Comparison of ENCODE assay signal across 11 cellular contexts in the genomic region with DNA sequence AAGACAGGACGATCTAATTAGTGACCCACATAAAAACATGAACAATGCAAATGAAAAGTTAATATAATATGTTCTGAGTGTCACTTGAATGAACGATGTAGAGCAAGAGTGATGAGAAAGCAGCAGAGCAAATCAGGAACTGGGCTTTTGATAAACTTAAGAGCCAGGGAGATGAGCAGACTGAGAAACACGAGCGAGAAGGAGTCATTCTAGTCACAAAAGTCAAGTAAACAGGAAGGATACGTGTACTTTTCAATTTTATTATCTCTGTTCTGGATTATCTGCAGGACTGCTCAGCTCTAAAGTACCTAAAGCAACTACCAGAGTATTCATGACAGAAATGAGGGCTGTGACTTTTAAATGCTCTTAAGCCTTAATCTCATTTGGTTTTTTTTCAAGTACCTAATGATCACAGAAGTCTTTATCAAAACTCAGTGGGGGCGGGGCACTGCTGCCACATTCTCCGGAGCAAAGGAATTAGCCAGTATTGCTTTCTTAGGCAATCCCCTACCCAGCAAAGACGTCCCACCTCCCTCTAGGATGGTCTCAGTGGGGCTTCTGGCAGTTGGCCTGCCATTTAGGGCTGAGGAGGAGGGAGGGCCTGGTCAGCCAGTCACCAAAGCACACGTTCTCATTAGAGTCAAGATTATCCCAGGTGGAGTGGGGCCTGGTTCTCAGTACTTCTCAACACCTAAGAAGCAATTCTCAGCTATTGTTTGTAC. TPM values are rescaled to one million over a fixed set of nuclear protein-coding genes. Genes with fewer than 3 reads are reported as not detected.
A peak's percentile ranks its signal among the peaks of the same experiment; 100 is the strongest.
DNase-seq lines count a peak whose midpoint lies in the region; ATAC-seq, FAIRE-seq and TF ChIP-seq lines count a peak whose summit lies in the region.
"Had no signal": no experiment of that assay in that cellular context is flagged by ENCODE, and none has a peak within 500 bp of the region (broad histone marks: within the 10 kb centered on the region; RNA-seq: fewer than 3 reads in every experiment).

No MANE protein-coding gene starts in this region.

- peak; percentile 73 for FAIRE-seq in islet of Langerhans (lab: Jason Lieb, UNC)
- FAIRE-seq: H54 had no signal

- no peaks in the 10 kb centered on the region for H3K9me3 ChIP-seq in suprapubic skin
- H3K9me3 ChIP-seq: tibial nerve had no signal

- H3K27me3 ChIP-seq in suprapubic skin: no peaks in the 10 kb centered on the region
- H3K27me3 ChIP-seq: tibial nerve had no signal

- peaks cover 85% of the 10 kb centered on the region for H3K4me1 Mint-ChIP-seq in activated CD8-positive, alpha-beta memory T cell treated with anti-CD3 and anti-CD28 coated beads, Interleukin-2, amount 10 ng/mL, durations not matched to agents 7 days and 5 days

- H3K4me1 ChIP-seq in suprapubic skin: peaks cover 27% of the 10 kb centered on the region

- H3K27me3 Mint-ChIP-seq in activated CD8-positive, alpha-beta memory T cell treated with anti-CD3 and anti-CD28 coated beads, Interleukin-2, amount 10 ng/mL, durations not matched to agents 7 days and 5 days: no peaks in the 10 kb centered on the region

- H3K9me3 Mint-ChIP-seq in activated CD8-positive, alpha-beta memory T cell treated with anti-CD3 and anti-CD28 coated beads, Interleukin-2, amount 10 ng/mL, durations not matched to agents 7 days and 5 days (ENCODE audit: low read depth): no peaks in the 10 kb centered on the region

- no peak for TF ChIP-seq CTCF in VCaP (conservative IDR thresholded peaks at IDR 0.05)
- TF ChIP-seq CTCF in suprapubic skin (IDR thresholded peaks at IDR 0.05): no peak

- WGBS in suprapubic skin: 70% methylated on average over 9 of the region's 9 CpGs

- peak overlapping the region; percentile 28 for H3K4me3 ChIP-seq in suprapubic skin

- DNase-seq in activated CD8-positive, alpha-beta memory T cell treated with anti-CD3 and anti-CD28 coated beads, Interleukin-2, amount 10 ng/mL, durations not matched to agents 7 days and 5 days: no peak
- no peak for DNase-seq in activated CD8-positive, alpha-beta memory T cell treated with anti-CD3 and anti-CD28 coated beads, Interleukin-2, amount 50 U/mL, for 4 hours
- DNase-seq in suprapubic skin (ENCODE audit: low spot score in 2 of 2): no peak
- no peak for DNase-seq in NCI-H526 treated with DMSO at 0.1 percent for 48 hours (lab: John Stamatoyannopoulos, UW)
- DNase-seq: nucleus accumbens had no signal

- ATAC-seq in activated CD8-positive, alpha-beta memory T cell treated with anti-CD3 and anti-CD28 coated beads, Interleukin-2, amount 10 ng/mL, durations not matched to agents 7 days and 5 days: no peak
- ATAC-seq in HG02938 (IDR thresholded peaks at IDR 0.05; ENCODE audit: unreplicated experiment) (no peak), HG02759 (IDR thresholded peaks at IDR 0.05; ENCODE audit: unreplicated experiment) (no peak)

- CTCF ChIA-PET in activated CD8-positive, alpha-beta memory T cell treated with anti-CD3 and anti-CD28 coated beads, Interleukin-2, amount 10 ng/mL, durations not matched to agents 7 days and 5 days (lab: Charles Lee): interaction anchor here (0.8 to 2.7 kb wide), 4 partner anchors 9 to 212 kb away, joined by 5 to 9 read pairs (median 6); no protein-coding TSS in a partner anchor

- peak overlapping the region; percentile 4 for H3K4me3 Mint-ChIP-seq in activated CD8-positive, alpha-beta memory T cell treated with anti-CD3 and anti-CD28 coated beads, Interleukin-2, amount 10 ng/mL, durations not matched to agents 7 days and 5 days

- no peaks in the 10 kb centered on the region for H3K36me3 ChIP-seq in suprapubic skin
- H3K36me3 ChIP-seq: tibial nerve had no signal

- peaks cover 54% of the 10 kb centered on the region for H3K36me3 Mint-ChIP-seq in activated CD8-positive, alpha-beta memory T cell treated with anti-CD3 and anti-CD28 coated beads, Interleukin-2, amount 10 ng/mL, durations not matched to agents 7 days and 5 days

- H3K27ac ChIP-seq in VCaP (peak overlapping the region; percentile 37), suprapubic skin (no peak overlapping the region)

- TF ChIP-seq POLR2A in suprapubic skin (IDR thresholded peaks at IDR 0.05): no peak

- H3K27ac Mint-ChIP-seq in activated CD8-positive, alpha-beta memory T cell treated with anti-CD3 and anti-CD28 coated beads, Interleukin-2, amount 10 ng/mL, durations not matched to agents 7 days and 5 days: peak overlapping the region; percentile 36

- TF ChIP-seq EP300 in suprapubic skin (IDR thresholded peaks at IDR 0.05): no peak

RNA-seq across cellular contexts. Expression of gene MAN1A1, which starts 8.6 kb away (rescaled TPM):
- 10 to 100 TPM; 34.8 to 38.4 TPM for total RNA-seq in activated CD8-positive, alpha-beta memory T cell treated with anti-CD3 and anti-CD28 coated beads, Interleukin-2, amount 10 ng/mL, durations not matched to agents 7 days and 5 days
- total RNA-seq in suprapubic skin: 10 to 100 TPM; 17.8 to 34.7 (median 29.9) TPM
